Comparison of ENCODE assay signal across 17 cellular contexts in genomic region chr16:11067266-11067665, GRCh38.
DNase-seq lines count a peak whose midpoint lies in the region; ATAC-seq, FAIRE-seq and TF ChIP-seq lines count a peak whose summit lies in the region.
"Had no signal": no experiment of that assay in that cellular context is flagged by ENCODE, and none has a peak within 500 bp of the region (broad histone marks: within the 10 kb centered on the region; RNA-seq: fewer than 3 reads in every experiment).

No MANE protein-coding gene starts in this region.

- H3K27ac ChIP-seq in DND-41 (ENCODE audit: low read length), result peak overlapping the region; percentile 51; the same call in 1 of the 2 replicates
- H3K27ac ChIP-seq: BLaER1 treated with 17β-estradiol and CSF1 and Interleukin-3, amounts not matched to agents 10 nM and 100 nM had no signal

- H3K79me2 ChIP-seq in DND-41 (ENCODE audit: insufficient read depth, low read length), result no peaks in the 10 kb centered on the region

- no peaks in the 10 kb centered on the region for H4K20me1 ChIP-seq in DND-41 (ENCODE audit: insufficient read depth, low read length)

- no peaks in the 10 kb centered on the region for H3K27me3 Mint-ChIP-seq in activated CD4-positive, alpha-beta T cell treated with anti-CD3 and anti-CD28 coated beads for 36 hours
- no peaks in the 10 kb centered on the region for H3K27me3 Mint-ChIP-seq in activated naive CD8-positive, alpha-beta T cell treated with anti-CD3 and anti-CD28 coated beads, Interleukin-2, amount 50 U/mL, for 24 hours
- H3K27me3 Mint-ChIP-seq in nephron (ENCODE audit: low read depth), result peaks cover 4% of the 10 kb centered on the region
- H3K27me3 Mint-ChIP-seq in activated naive CD4-positive, alpha-beta T cell treated with anti-CD3 and anti-CD28 coated beads for 36 hours (ENCODE audit: low read depth), result no peaks in the 10 kb centered on the region
- H3K27me3 Mint-ChIP-seq: CD8-positive, alpha-beta memory T cell had no signal

- H3K4me3 ChIP-seq in DND-41 (ENCODE audit: low read depth in 1 of 2, low read length in 2 of 2), result no peak overlapping the region
- H3K4me3 ChIP-seq: BLaER1 treated with 17β-estradiol and CSF1 and Interleukin-3, amounts not matched to agents 10 nM and 100 nM had no signal

- no peaks in the 10 kb centered on the region for H3K9me3 ChIP-seq in DND-41 (ENCODE audit: insufficient read depth, low read length, severe bottlenecking)
- H3K9me3 ChIP-seq: BLaER1 treated with 17β-estradiol and CSF1 and Interleukin-3, amounts not matched to agents 10 nM and 100 nM had no signal

- H3K36me3 Mint-ChIP-seq in activated CD4-positive, alpha-beta T cell treated with anti-CD3 and anti-CD28 coated beads for 36 hours (ENCODE audit: low read depth), result peaks cover 42% of the 10 kb centered on the region
- peaks cover 25% of the 10 kb centered on the region for H3K36me3 Mint-ChIP-seq in activated naive CD8-positive, alpha-beta T cell treated with anti-CD3 and anti-CD28 coated beads, Interleukin-2, amount 50 U/mL, for 24 hours (ENCODE audit: low read depth)
- peaks cover 19% of the 10 kb centered on the region for H3K36me3 Mint-ChIP-seq in nephron (ENCODE audit: low read depth)
- peaks cover 11% of the 10 kb centered on the region for H3K36me3 Mint-ChIP-seq in activated naive CD4-positive, alpha-beta T cell treated with anti-CD3 and anti-CD28 coated beads for 36 hours (ENCODE audit: low read depth)

- DNase-seq in activated CD4-positive, alpha-beta T cell treated with anti-CD3 and anti-CD28 coated beads for 36 hours, result no peak
- DNase-seq in activated CD4-positive, alpha-beta T cell treated with anti-CD3 and anti-CD28 coated beads, Interleukin-2, amount 50 U/mL, for 48 hours, result no peak
- DNase-seq in DND-41 (no peak), RCC 7860 (ENCODE audit: low spot score) (no peak), NCI-H2029 treated with DMSO at 0.1 percent for 48 hours (lab: John Stamatoyannopoulos, UW) (no peak)
- no peak for DNase-seq in activated naive CD8-positive, alpha-beta T cell treated with anti-CD3 and anti-CD28 coated beads, Interleukin-2, amount 50 U/mL, for 24 hours
- no peak for DNase-seq in activated naive CD4-positive, alpha-beta T cell treated with anti-CD3 and anti-CD28 coated beads for 36 hours
- DNase-seq: CD8-positive, alpha-beta memory T cell; DMS79; HCEC 1CT; NCI-H187; NCI-H446; NK-92 treated with Interleukin-12 subunit alpha and Interleukin-12 subunit beta, amount 100 ng/mL, for 24 hours had no signal

- H3K4me1 Mint-ChIP-seq in activated CD4-positive, alpha-beta T cell treated with anti-CD3 and anti-CD28 coated beads for 36 hours, result peaks cover 15% of the 10 kb centered on the region
- H3K4me1 Mint-ChIP-seq in activated naive CD8-positive, alpha-beta T cell treated with anti-CD3 and anti-CD28 coated beads, Interleukin-2, amount 50 U/mL, for 24 hours, result peaks cover 26% of the 10 kb centered on the region
- H3K4me1 Mint-ChIP-seq in nephron, result peaks cover 30% of the 10 kb centered on the region
- H3K4me1 Mint-ChIP-seq in activated naive CD4-positive, alpha-beta T cell treated with anti-CD3 and anti-CD28 coated beads for 36 hours (ENCODE audit: low read depth), result peaks cover 1% of the 10 kb centered on the region
- H3K4me1 Mint-ChIP-seq: CD8-positive, alpha-beta memory T cell had no signal

- no peak overlapping the region for H3K9ac ChIP-seq in DND-41 (ENCODE audit: low read depth, low read length)
- H3K9ac ChIP-seq: BLaER1 treated with 17β-estradiol and CSF1 and Interleukin-3, amounts not matched to agents 10 nM and 100 nM had no signal

- no peak for ATAC-seq in activated CD4-positive, alpha-beta T cell treated with anti-CD3 and anti-CD28 coated beads for 36 hours
- no peak for ATAC-seq in DND-41 (ENCODE audit: insufficient read depth, low read depth)
- ATAC-seq in activated naive CD8-positive, alpha-beta T cell treated with anti-CD3 and anti-CD28 coated beads, Interleukin-2, amount 50 U/mL, for 24 hours, result no peak

- H3K9me3 Mint-ChIP-seq in activated CD4-positive, alpha-beta T cell treated with anti-CD3 and anti-CD28 coated beads for 36 hours (ENCODE audit: low read depth), result no peaks in the 10 kb centered on the region
- no peaks in the 10 kb centered on the region for H3K9me3 Mint-ChIP-seq in activated naive CD8-positive, alpha-beta T cell treated with anti-CD3 and anti-CD28 coated beads, Interleukin-2, amount 50 U/mL, for 24 hours
- no peaks in the 10 kb centered on the region for H3K9me3 Mint-ChIP-seq in nephron
- no peaks in the 10 kb centered on the region for H3K9me3 Mint-ChIP-seq in activated naive CD4-positive, alpha-beta T cell treated with anti-CD3 and anti-CD28 coated beads for 36 hours
- H3K9me3 Mint-ChIP-seq: CD8-positive, alpha-beta memory T cell had no signal

- H3K36me3 ChIP-seq in DND-41 (ENCODE audit: insufficient read depth, low read length), result peaks cover 30% of the 10 kb centered on the region

- CTCF ChIA-PET in activated CD4-positive, alpha-beta T cell treated with anti-CD3 and anti-CD28 coated beads for 36 hours (lab: Charles Lee), result interaction anchor here (1.8 kb wide), 1 partner anchor 12 kb away, joined by 4 read pairs; no protein-coding TSS in a partner anchor
- CTCF ChIA-PET in activated naive CD4-positive, alpha-beta T cell treated with anti-CD3 and anti-CD28 coated beads for 36 hours (lab: Charles Lee), result interaction anchor here (0.8 to 1.8 kb wide), 4 partner anchors 16 to 189 kb away, joined by 3 to 4 read pairs (median 3); partner anchors contain the start of gene SOCS1

- H2AFZ ChIP-seq in DND-41 (ENCODE audit: low read depth, low read length), result no peak overlapping the region

- no peaks in the 10 kb centered on the region for H3K27me3 ChIP-seq in DND-41 (ENCODE audit: insufficient read depth, low read length, poor library complexity)
- H3K27me3 ChIP-seq: BLaER1 treated with 17β-estradiol and CSF1 and Interleukin-3, amounts not matched to agents 10 nM and 100 nM had no signal

- no peak for FAIRE-seq in RCC 7860 (lab: Jason Lieb, UNC)
- FAIRE-seq: D721Med, HTR-8/SVneo had no signal

- no peak overlapping the region for H3K4me2 ChIP-seq in DND-41 (ENCODE audit: insufficient read depth, low read length)
- H3K4me2 ChIP-seq: BLaER1 treated with 17β-estradiol and CSF1 and Interleukin-3, amounts not matched to agents 10 nM and 100 nM had no signal

- H3K27ac Mint-ChIP-seq in activated CD4-positive, alpha-beta T cell treated with anti-CD3 and anti-CD28 coated beads for 36 hours, result peak overlapping the region; percentile 26
- H3K27ac Mint-ChIP-seq in activated naive CD8-positive, alpha-beta T cell treated with anti-CD3 and anti-CD28 coated beads, Interleukin-2, amount 50 U/mL, for 24 hours, result peak overlapping the region; percentile 46
- peak overlapping the region; percentile 60 to 87 (median 83) for H3K27ac Mint-ChIP-seq in nephron
- no peak overlapping the region for H3K27ac Mint-ChIP-seq in activated naive CD4-positive, alpha-beta T cell treated with anti-CD3 and anti-CD28 coated beads for 36 hours

- TF ChIP-seq CTCF in DND-41 (IDR thresholded peaks at IDR 0.05; ENCODE audit: borderline replicate concordance, extremely low read depth, low read length, poor library complexity, severe bottlenecking), result no peak
- no peak for TF ChIP-seq CTCF in nephron (IDR thresholded peaks at IDR 0.05; ENCODE audit: unreplicated experiment in 3 of 3)

- H3K4me1 ChIP-seq in DND-41 (ENCODE audit: insufficient read depth, low read length), result peaks cover 44% of the 10 kb centered on the region

- POLR2A ChIA-PET in activated CD4-positive, alpha-beta T cell treated with anti-CD3 and anti-CD28 coated beads for 36 hours (lab: Charles Lee), result no interaction called here

- no peak overlapping the region for H3K4me3 Mint-ChIP-seq in activated CD4-positive, alpha-beta T cell treated with anti-CD3 and anti-CD28 coated beads for 36 hours
- no peak overlapping the region for H3K4me3 Mint-ChIP-seq in activated naive CD8-positive, alpha-beta T cell treated with anti-CD3 and anti-CD28 coated beads, Interleukin-2, amount 50 U/mL, for 24 hours
- no peak overlapping the region for H3K4me3 Mint-ChIP-seq in nephron
- no peak overlapping the region for H3K4me3 Mint-ChIP-seq in activated naive CD4-positive, alpha-beta T cell treated with anti-CD3 and anti-CD28 coated beads for 36 hours
- H3K4me3 Mint-ChIP-seq: CD8-positive, alpha-beta memory T cell had no signal

- intact Hi-C loops in activated CD4-positive, alpha-beta T cell treated with anti-CD3 and anti-CD28 coated beads for 36 hours (cut with DNase I, micrococcal nuclease), result no loop called here
- intact Hi-C loops in activated naive CD4-positive, alpha-beta T cell treated with anti-CD3 and anti-CD28 coated beads for 36 hours (cut with micrococcal nuclease), result no loop called here
